1 cellular context compared by ENCODE assay signal in the genomic region with DNA sequence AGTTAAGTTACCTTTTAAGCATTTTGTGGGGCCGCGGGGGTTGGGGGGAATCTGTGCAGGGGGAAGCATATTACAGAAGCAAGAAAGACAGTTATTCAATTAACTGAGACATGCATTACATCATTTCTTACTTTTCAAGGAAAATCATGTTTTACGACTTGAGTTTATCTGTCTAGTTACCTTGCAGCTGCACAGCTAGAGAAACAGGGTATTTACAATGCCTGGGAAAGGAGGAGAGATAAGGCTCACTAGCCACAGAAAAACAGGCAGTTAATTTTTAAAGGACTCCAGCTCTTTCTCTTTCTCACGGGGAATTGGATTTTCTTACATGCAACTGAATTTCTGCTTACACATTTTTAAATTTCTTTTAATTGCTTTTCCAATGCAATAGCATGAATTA.
TF ChIP-seq lines count a peak whose summit lies in the region.

No MANE protein-coding gene starts in this region.

TF ChIP-seq in HepG2, 621 proteins besides CTCF, POLR2A, EP300 and RAD21:
- no peak for TF ChIP-seq PPARG (CRISPR knock-in tag; conservative IDR thresholded peaks at IDR 0.05)
- TF ChIP-seq MAF1 (CRISPR knock-in tag; IDR thresholded peaks at IDR 0.05; ENCODE audit: borderline replicate concordance): no peak
- TF ChIP-seq ZNF225 (CRISPR knock-in tag; IDR thresholded peaks at IDR 0.05): no peak
- TF ChIP-seq NR2F6 (IDR thresholded peaks at IDR 0.05): no peak
- TF ChIP-seq NR2F6 (CRISPR knock-in tag; IDR thresholded peaks at IDR 0.05): no peak
- TF ChIP-seq, protein P1, sequence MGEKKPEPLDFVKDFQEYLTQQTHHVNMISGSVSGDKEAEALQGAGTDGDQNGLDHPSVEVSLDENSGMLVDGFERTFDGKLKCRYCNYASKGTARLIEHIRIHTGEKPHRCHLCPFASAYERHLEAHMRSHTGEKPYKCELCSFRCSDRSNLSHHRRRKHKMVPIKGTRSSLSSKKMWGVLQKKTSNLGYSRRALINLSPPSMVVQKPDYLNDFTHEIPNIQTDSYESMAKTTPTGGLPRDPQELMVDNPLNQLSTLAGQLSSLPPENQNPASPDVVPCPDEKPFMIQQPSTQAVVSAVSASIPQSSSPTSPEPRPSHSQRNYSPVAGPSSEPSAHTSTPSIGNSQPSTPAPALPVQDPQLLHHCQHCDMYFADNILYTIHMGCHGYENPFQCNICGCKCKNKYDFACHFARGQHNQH (CRISPR knock-in tag; IDR thresholded peaks at IDR 0.05): no peak
- no peak for TF ChIP-seq ZNF737 (CRISPR knock-in tag; IDR thresholded peaks at IDR 0.05; ENCODE audit: borderline replicate concordance)
- no peak for TF ChIP-seq SOX5 (CRISPR knock-in tag; IDR thresholded peaks at IDR 0.05; ENCODE audit: borderline replicate concordance)
- TF ChIP-seq JUND (CRISPR knock-in tag; IDR thresholded peaks at IDR 0.05): no peak
- no peak for TF ChIP-seq ZC3H13 (CRISPR knock-in tag; IDR thresholded peaks at IDR 0.05)
- no peak for TF ChIP-seq ZNF766 (CRISPR knock-in tag; IDR thresholded peaks at IDR 0.05; ENCODE audit: borderline replicate concordance)
